ENCODE assay signal across 17 cellular contexts in the genomic region with DNA sequence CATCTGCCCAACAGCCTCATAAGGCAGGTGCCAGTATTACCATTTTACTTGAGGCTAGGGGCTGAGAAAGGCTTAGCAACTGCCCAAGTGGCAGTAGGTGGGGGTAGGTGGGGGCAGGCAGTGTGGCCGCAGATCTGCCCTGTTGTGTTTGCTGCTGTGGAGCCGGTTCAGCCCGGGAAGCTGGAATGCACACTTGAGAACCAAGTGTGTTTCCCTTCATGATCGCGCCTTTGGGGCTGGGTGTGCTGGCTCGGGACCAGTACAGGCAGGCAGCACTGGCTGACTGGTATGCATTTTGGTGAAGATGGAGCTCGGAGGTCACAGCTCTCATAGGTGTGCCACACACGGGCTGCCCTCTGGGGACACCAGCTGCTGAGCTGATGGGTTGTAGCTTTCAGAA.
DNase-seq lines count a peak whose midpoint lies in the region; ATAC-seq and TF ChIP-seq lines count a peak whose summit lies in the region.
"Had no signal": no experiment of that assay in that cellular context is flagged by ENCODE, and none has a peak within 500 bp of the region (broad histone marks: within the 10 kb centered on the region; RNA-seq: fewer than 3 reads in every experiment).

No MANE protein-coding gene starts in this region.

- no peaks in the 10 kb centered on the region for H3K9me3 ChIP-seq in left lung

- H3K27me3 Mint-ChIP-seq in stimulated activated memory B cell treated with anti-CD40 and anti-IgM and Interleukin-4, amounts not matched to agents 10 μg/mL and 1 μg/mL and 100 μg/mL, for 72 hours: no peaks in the 10 kb centered on the region

- ATAC-seq in left lung (peak; percentile 93), HG02642 (IDR thresholded peaks at IDR 0.05; ENCODE audit: poor library complexity, unreplicated experiment) (no peak)
- ATAC-seq in stimulated activated memory B cell treated with anti-CD40 and anti-IgM and Interleukin-4, amounts not matched to agents 10 μg/mL and 1 μg/mL and 100 μg/mL, for 72 hours: no peak
- ATAC-seq: PC-3 had no signal

- H3K4me1 Mint-ChIP-seq in stimulated activated memory B cell treated with anti-CD40 and anti-IgM and Interleukin-4, amounts not matched to agents 10 μg/mL and 1 μg/mL and 100 μg/mL, for 72 hours: peaks cover 15% of the 10 kb centered on the region

- peak; percentile 10 for DNase-seq in DMS79 treated with DMSO at 0.1 percent for 48 hours (lab: John Stamatoyannopoulos, UW)
- DNase-seq in DMS79 (lab: John Stamatoyannopoulos, UW): no peak
- peak; percentile 65 to 83 for DNase-seq in left lung
- no peak for DNase-seq in SKM-1 treated with dmso at 0.1 percent for 144 hours (lab: John Stamatoyannopoulos, UW; ENCODE audit: unreplicated experiment)
- DNase-seq in SW 1271 (lab: John Stamatoyannopoulos, UW): no peak
- DNase-seq: C1 segment of cervical spinal cord, DMS 273 treated with DMSO at 0.1 percent for 48 hours, EL, NCI-H1417, NCI-H2081, NCI-H345, NCI-H526 treated with DMSO at 0.1 percent for 48 hours, PC-3 had no signal

- no peaks in the 10 kb centered on the region for H3K27me3 ChIP-seq in left lung

- peaks cover 8 to 13% of the 10 kb centered on the region in 2 donors for H3K4me1 ChIP-seq in left lung

- no peak overlapping the region for H3K4me3 ChIP-seq in left lung

- no peaks in the 10 kb centered on the region for H3K36me3 ChIP-seq in left lung

- H3K27ac Mint-ChIP-seq in stimulated activated memory B cell treated with anti-CD40 and anti-IgM and Interleukin-4, amounts not matched to agents 10 μg/mL and 1 μg/mL and 100 μg/mL, for 72 hours: peak overlapping the region; percentile 36

- no peak for TF ChIP-seq CTCF in left lung (IDR thresholded peaks at IDR 0.05)

- intact Hi-C loops in left lung (cut with DNase I): no loop called here

- peak overlapping the region; percentile 64 for H3K27ac ChIP-seq in angular gyrus (ENCODE audit: low read depth, low read length)
- peak overlapping the region; percentile 4 to 33 for H3K27ac ChIP-seq in left lung
- H3K27ac ChIP-seq: 22Rv1 had no signal

- no peak overlapping the region for H3K4me3 Mint-ChIP-seq in stimulated activated memory B cell treated with anti-CD40 and anti-IgM and Interleukin-4, amounts not matched to agents 10 μg/mL and 1 μg/mL and 100 μg/mL, for 72 hours

- no peaks in the 10 kb centered on the region for H3K9me3 Mint-ChIP-seq in stimulated activated memory B cell treated with anti-CD40 and anti-IgM and Interleukin-4, amounts not matched to agents 10 μg/mL and 1 μg/mL and 100 μg/mL, for 72 hours

- peaks cover 5% of the 10 kb centered on the region for H3K36me3 Mint-ChIP-seq in stimulated activated memory B cell treated with anti-CD40 and anti-IgM and Interleukin-4, amounts not matched to agents 10 μg/mL and 1 μg/mL and 100 μg/mL, for 72 hours

Comparison
In these comparisons a context has a peak if more than half of its experiments do, and no peak if none do; other contexts are left out.
1. DNase-seq: peak in DMS79 treated with DMSO at 0.1 percent for 48 hours (single experiment) and left lung (2 of 2); none in DMS79 (single experiment), SKM-1 treated with dmso at 0.1 percent for 144 hours (single experiment) and SW 1271 (0 of 2).